In the genomic region with DNA sequence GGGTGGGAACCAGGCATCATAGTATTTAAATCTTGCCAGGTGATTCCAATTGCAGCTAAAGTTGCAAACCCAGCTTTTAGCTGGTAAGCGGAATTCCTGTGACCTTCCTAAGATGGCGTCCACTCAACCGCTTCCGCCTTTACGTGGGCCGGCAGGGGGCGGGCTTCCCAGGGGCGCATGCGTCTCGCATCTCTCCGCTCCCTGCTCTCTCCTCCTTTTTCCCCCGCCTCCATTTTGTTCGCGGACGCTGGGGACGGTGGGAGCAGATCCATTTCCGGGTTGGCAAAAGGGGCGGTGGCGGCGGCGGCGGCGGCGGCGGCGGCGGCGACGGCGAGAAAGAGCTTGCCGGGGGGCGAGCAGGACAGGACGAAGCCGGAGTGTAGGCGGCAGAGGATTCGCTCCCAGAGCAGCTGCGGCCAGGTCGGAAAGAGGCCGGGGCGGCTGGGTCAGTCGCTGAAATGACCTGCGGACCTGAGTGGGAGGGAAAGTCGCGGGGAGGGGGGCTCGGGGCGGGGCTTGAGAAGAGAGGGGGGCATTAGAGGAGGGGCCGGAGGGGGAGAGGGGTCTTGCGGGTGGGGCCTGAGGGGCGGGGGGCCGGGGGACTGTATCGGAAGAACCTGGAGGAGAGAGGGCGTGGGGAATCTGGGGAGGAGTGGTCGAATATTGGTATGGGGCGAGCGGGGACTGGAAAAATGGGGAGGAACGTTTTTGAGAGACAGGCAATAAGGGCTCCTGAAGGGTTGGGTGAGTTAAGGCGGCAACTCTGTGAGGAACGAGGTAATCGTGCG, we compare ENCODE assay signal across 8 cellular contexts. TPM values are rescaled to one million over a fixed set of nuclear protein-coding genes. Genes with fewer than 3 reads are reported as not detected.
DNase-seq lines count a peak whose midpoint lies in the region; ATAC-seq, FAIRE-seq and TF ChIP-seq lines count a peak whose summit lies in the region.

Gene WIPF2, plus strand, starts transcription at position 232 of the 788 bp plus-strand sequence. CDS start 37,156 bp downstream, outside the sequence.

- TF ChIP-seq CTCF in GM12874 (IDR thresholded peaks at IDR 0.05; ENCODE audit: insufficient read depth, low read depth, low read length) (peak; percentile 51), prostate gland (IDR thresholded peaks at IDR 0.05) (peak; percentile 73 to 95 (median 90))

- H3K9me3 ChIP-seq in prostate gland, result no peaks in the 10 kb centered on the region

- peak; percentile 93 for DNase-seq in NCI-H146 treated with DMSO at 0.1 percent for 48 hours (lab: John Stamatoyannopoulos, UW; ENCODE audit: unreplicated experiment)
- DNase-seq in amniotic stem cell (lab: John Stamatoyannopoulos, UW), result peak; percentile 93
- peak; percentile 98 for DNase-seq in left ventricle myocardium superior
- DNase-seq in prostate gland (ENCODE audit: low spot score), result peak; percentile 96
- peak; percentile 98 for DNase-seq in urothelium cell line (ENCODE audit: low spot score)

- WGBS in prostate gland, result under 1% methylated on average over 60 of the region's 60 CpGs

- no peaks in the 10 kb centered on the region for H3K4me1 ChIP-seq in prostate gland (replicated peaks)

- no peaks in the 10 kb centered on the region for H3K36me3 ChIP-seq in prostate gland

- H3K27ac ChIP-seq in prostate gland, result peak within 1 kb of the TSS; percentile 93 to 95

- H3K27me3 ChIP-seq in prostate gland (replicated peaks; ENCODE audit: insufficient read depth), result no peaks in the 10 kb centered on the region

- no peak for FAIRE-seq in urothelium cell line (lab: Jason Lieb, UNC)

- intact Hi-C loops in T-helper 1 cell treated with Interleukin-12 subunit alpha and Interleukin-12 subunit beta and Interleukin-4 antibody, amounts not matched to agents 30 ng/mL and 1 ng/mL, for 36 hours (cut with micrococcal nuclease), result loop anchor here (1.0 to 10.0 kb wide), 7 partner anchors 68 to 346 kb away; partner anchors contain the start of genes CASC3, CCR7, CDC6 and MED24
- intact Hi-C loops in left ventricle myocardium superior (cut with micrococcal nuclease), result no loop called here
- intact Hi-C loops in prostate gland (cut with DNase I), result loop anchor here (5.0 kb wide), 1 partner anchor 68 kb away; the partner anchor contains the start of gene CDC6

- ATAC-seq in HG02840 (IDR thresholded peaks at IDR 0.05; ENCODE audit: low FRiP score, unreplicated experiment), result peak; percentile 92
- ATAC-seq in left ventricle myocardium superior, result peak; percentile 99

- peak; percentile 81 for TF ChIP-seq POLR2A in prostate gland (IDR thresholded peaks at IDR 0.05)

- H3K4me3 ChIP-seq in prostate gland, result peak within 1 kb of the TSS; percentile 58 to 78

RNA-seq across cellular contexts. Expression of gene WIPF2, which starts in this region (rescaled TPM):
- 26.8 and 29.1 TPM in 2 replicates for total RNA-seq in T-helper 1 cell treated with Interleukin-12 subunit alpha and Interleukin-12 subunit beta and Interleukin-4 antibody, amounts not matched to agents 30 ng/mL and 1 ng/mL, for 36 hours
- total RNA-seq in left ventricle myocardium superior (11.3 TPM), prostate gland (10 to 100 TPM; 12.6 to 27.0 TPM)

Comparison
In these comparisons a context has a peak if more than half of its experiments do, and no peak if none do; other contexts are left out.
1. Peak in every context shown above with its lines: DNase-seq, ATAC-seq, H3K4me3 ChIP-seq and H3K27ac ChIP-seq.